ENCODE assay signal across 9 cellular contexts in genomic region chr19:29687897-29688728, GRCh38. TPM values are rescaled to one million over a fixed set of nuclear protein-coding genes. Genes with fewer than 3 reads are reported as not detected.
DNase-seq lines count a peak whose midpoint lies in the region; ATAC-seq and TF ChIP-seq lines count a peak whose summit lies in the region.
"Had no signal": no experiment of that assay in that cellular context is flagged by ENCODE, and none has a peak within 500 bp of the region (broad histone marks: within the 10 kb centered on the region; RNA-seq: fewer than 3 reads in every experiment).

No MANE protein-coding gene starts in this region.

- H3K9me3 ChIP-seq in skeletal muscle tissue (ENCODE audit: control insufficient read depth in 3 of 3, low read length in 3 of 3): peaks cover 0 to 6% (median 5%) of the 10 kb centered on the region in 3 donors
- H3K9me3 ChIP-seq: pancreas had no signal

- H3K9ac ChIP-seq in skeletal muscle tissue (ENCODE audit: low read depth in 1 of 3, low read length in 3 of 3): no peak overlapping the region

- H3K27me3 Mint-ChIP-seq in HFFc6 (ENCODE audit: insufficient read depth): no peaks in the 10 kb centered on the region; the same call in none of the 2 replicates

- no peaks in the 10 kb centered on the region for H3K36me3 ChIP-seq in skeletal muscle tissue (ENCODE audit: control insufficient read depth in 3 of 3, insufficient read depth in 3 of 3, low read length in 3 of 3)
- H3K36me3 ChIP-seq: pancreas had no signal

- peak overlapping the region; percentile 94 for H3K27ac ChIP-seq in skeletal muscle tissue (ENCODE audit: low read depth, low read length)
- H3K27ac ChIP-seq: pancreas had no signal

- H3K4me1 ChIP-seq in skeletal muscle tissue (ENCODE audit: control insufficient read depth in 3 of 3, insufficient read depth in 3 of 3, low read length in 3 of 3): peaks cover 25 to 50% (median 28%) of the 10 kb centered on the region in 3 donors
- H3K4me1 ChIP-seq: pancreas had no signal

- DNase-seq in HFFc6 (peak; percentile 64), epithelial cell of esophagus (ENCODE audit: low read depth) (peak; percentile 74), left lobe of liver (ENCODE audit: low spot score) (no peak)
- DNase-seq: islet precursor cell, pancreas had no signal

- no peaks in the 10 kb centered on the region for H3K27me3 ChIP-seq in skeletal muscle tissue (ENCODE audit: control insufficient read depth in 3 of 3, insufficient read depth in 3 of 3, low read length in 3 of 3)
- H3K27me3 ChIP-seq: pancreas had no signal

- peaks cover 14% of the 10 kb centered on the region for H3K36me3 Mint-ChIP-seq in HFFc6 (ENCODE audit: low read depth)

- TF ChIP-seq CTCF in HFFc6 (IDR thresholded peaks at IDR 0.05) (no peak), epithelial cell of esophagus (IDR thresholded peaks at IDR 0.05; ENCODE audit: insufficient read depth, low read depth, low read length, missing control alignments) (no peak)

- peaks cover 28% of the 10 kb centered on the region for H3K4me1 Mint-ChIP-seq in HFFc6 (ENCODE audit: low read depth)

- H3K4me3 ChIP-seq in epithelial cell of esophagus (ENCODE audit: low read length) (no peak overlapping the region), skeletal muscle tissue (ENCODE audit: low read length in 3 of 3) (peak overlapping the region in 2 of 3 donors; percentile 65 to 71)
- H3K4me3 ChIP-seq: pancreas had no signal

- peaks cover 22% of the 10 kb centered on the region for H3K9me3 Mint-ChIP-seq in HFFc6

- peak; percentile 40; the same call in 1 of the 3 replicates for ATAC-seq in SK-N-SH treated with all-trans-retinoic acid at 6 μM for 48 hours
- ATAC-seq in HG02840 (IDR thresholded peaks at IDR 0.05; ENCODE audit: low FRiP score, unreplicated experiment): no peak
- no peak for ATAC-seq in GM21576 (IDR thresholded peaks at IDR 0.05; ENCODE audit: unreplicated experiment)
- ATAC-seq in left lobe of liver: no peak

- H3K4me3 Mint-ChIP-seq in HFFc6: peak overlapping the region; percentile 92

- peak overlapping the region; percentile 98 for H3K27ac Mint-ChIP-seq in HFFc6

TF ChIP-seq in SK-N-SH treated with all-trans-retinoic acid at 6 μM for 48 hours, 23 proteins besides CTCF, POLR2A, EP300 and RAD21:
- TF ChIP-seq OSR1 (CRISPR knock-in tag; IDR thresholded peaks at IDR 0.05): no peak
- TF ChIP-seq CSRNP3 (CRISPR knock-in tag; IDR thresholded peaks at IDR 0.05): no peak
- TF ChIP-seq ZNF565 (CRISPR knock-in tag; conservative IDR thresholded peaks at IDR 0.05; ENCODE audit: low read depth): no peak
- TF ChIP-seq TSHZ2 (CRISPR knock-in tag; IDR thresholded peaks at IDR 0.05): no peak
- TF ChIP-seq ARNTL (CRISPR knock-in tag; IDR thresholded peaks at IDR 0.05; ENCODE audit: borderline replicate concordance, low read depth): no peak
- no peak for TF ChIP-seq ZFP30 (CRISPR knock-in tag; IDR thresholded peaks at IDR 0.05)
- TF ChIP-seq ZFP3 (CRISPR knock-in tag; IDR thresholded peaks at IDR 0.05): no peak
- no peak for TF ChIP-seq PPARA (CRISPR knock-in tag; IDR thresholded peaks at IDR 0.05; ENCODE audit: borderline replicate concordance)
- TF ChIP-seq PATZ1 (CRISPR knock-in tag; IDR thresholded peaks at IDR 0.05; ENCODE audit: borderline replicate concordance): no peak
- no peak for TF ChIP-seq TOX (CRISPR knock-in tag; IDR thresholded peaks at IDR 0.05; ENCODE audit: borderline replicate concordance)
- TF ChIP-seq CREB5 (CRISPR knock-in tag; IDR thresholded peaks at IDR 0.05; ENCODE audit: low read depth): no peak
- no peak for TF ChIP-seq BACH2 (CRISPR knock-in tag; IDR thresholded peaks at IDR 0.05; ENCODE audit: borderline replicate concordance)
- no peak for TF ChIP-seq ESRRG (CRISPR knock-in tag; IDR thresholded peaks at IDR 0.05)
- TF ChIP-seq CSDC2 (CRISPR knock-in tag; IDR thresholded peaks at IDR 0.05): no peak
- TF ChIP-seq ZNF8 (CRISPR knock-in tag; IDR thresholded peaks at IDR 0.05): no peak
- TF ChIP-seq GLIS3 (CRISPR knock-in tag; IDR thresholded peaks at IDR 0.05): no peak
- no peak for TF ChIP-seq ZNF70 (CRISPR knock-in tag; IDR thresholded peaks at IDR 0.05)
- no peak for TF ChIP-seq TCF4 (CRISPR knock-in tag; IDR thresholded peaks at IDR 0.05; ENCODE audit: borderline replicate concordance)
- TF ChIP-seq SNAI2 (CRISPR knock-in tag; IDR thresholded peaks at IDR 0.05): no peak

RNA-seq across cellular contexts. Expression of gene PLEKHF1, which starts 22.9 kb away (rescaled TPM):
- total RNA-seq in HFFc6 (2021; fragmentation: NEBNext Ultra II Directional; extraction: Animal tissue kit (Norgen Biotek cat#: 25700)): 1 to 10 TPM; 1.4 to 2.8 (median 2.6) TPM
- 16.7 TPM for total RNA-seq in skeletal muscle tissue
- total RNA-seq in left lobe of liver: 11.3 TPM

RNA-seq across cellular contexts. Expression of gene C19orf12, which starts 26.9 kb away (rescaled TPM):
- 10 to 100 TPM; 23.3 to 32.7 (median 24.7) TPM for total RNA-seq in HFFc6 (2021; fragmentation: NEBNext Ultra II Directional; extraction: Animal tissue kit (Norgen Biotek cat#: 25700))
- total RNA-seq in skeletal muscle tissue: 17.2 TPM
- 52.3 TPM for total RNA-seq in left lobe of liver
